14 cellular contexts compared by ENCODE assay signal in the genomic region with DNA sequence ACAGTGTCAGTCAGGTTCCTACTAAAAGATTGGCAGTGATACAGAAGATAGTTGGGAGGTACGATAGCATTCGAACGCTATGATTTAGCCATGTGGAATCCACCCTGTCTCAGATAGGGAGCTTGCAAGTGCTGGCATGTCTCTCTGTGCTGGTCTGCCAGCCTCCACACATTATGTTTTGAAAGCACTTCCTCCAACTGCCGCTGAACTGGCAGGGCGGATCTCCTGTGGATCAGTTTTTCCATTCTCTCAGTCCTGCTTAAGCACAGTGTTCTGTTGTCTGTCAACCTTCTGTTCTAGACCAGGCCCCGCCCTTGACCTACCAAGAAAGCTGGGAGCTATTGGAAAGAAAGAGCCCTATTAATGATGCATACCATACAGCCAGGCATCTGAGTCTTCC.
DNase-seq lines count a peak whose midpoint lies in the region; FAIRE-seq and TF ChIP-seq lines count a peak whose summit lies in the region.
"Had no signal": no experiment of that assay in that cellular context is flagged by ENCODE, and none has a peak within 500 bp of the region (broad histone marks: within the 10 kb centered on the region; RNA-seq: fewer than 3 reads in every experiment).

No MANE protein-coding gene starts in this region.

- H3K18ac ChIP-seq in mesenchymal stem cell (ENCODE audit: low read depth in 1 of 2, low read length in 2 of 2), result no peak overlapping the region

- no peak overlapping the region for H4K91ac ChIP-seq in mesenchymal stem cell (ENCODE audit: low read length)

- H3K9me3 ChIP-seq in esophagus squamous epithelium (no peaks in the 10 kb centered on the region), mesenchymal stem cell (ENCODE audit: control insufficient read depth, low read length) (no peaks in the 10 kb centered on the region)
- no peaks in the 10 kb centered on the region for H3K9me3 ChIP-seq in effector memory CD4-positive, alpha-beta T cell (ENCODE audit: control insufficient read depth, low read length)

- no peak overlapping the region for H2BK5ac ChIP-seq in mesenchymal stem cell (ENCODE audit: low read depth, low read length, poor library complexity, severe bottlenecking)

- H3K14ac ChIP-seq in mesenchymal stem cell (ENCODE audit: low read length in 2 of 2), result no peak overlapping the region

- H3K4me2 ChIP-seq in mesenchymal stem cell (ENCODE audit: low read length, poor library complexity, severe bottlenecking), result no peak overlapping the region

- H3K23ac ChIP-seq in mesenchymal stem cell (ENCODE audit: low read length in 2 of 2), result no peak overlapping the region

- H2BK12ac ChIP-seq in mesenchymal stem cell (ENCODE audit: low read length in 2 of 2), result no peak overlapping the region

- TF ChIP-seq CTCF in RWPE1 (conservative IDR thresholded peaks at IDR 0.05; ENCODE audit: low read depth) (0 out of 2 replicates have a peak, but pooled peaks have one; percentile 12), esophagus squamous epithelium (IDR thresholded peaks at IDR 0.05) (peak in 3 of 6 experiments; percentile 39 to 59 (median 44))

- H3K9ac ChIP-seq in mesenchymal stem cell (ENCODE audit: low read length), result no peak overlapping the region

- no peak overlapping the region for H2BK120ac ChIP-seq in mesenchymal stem cell (ENCODE audit: low read depth, low read length)

- no peaks in the 10 kb centered on the region for H3K27me3 ChIP-seq in esophagus squamous epithelium
- H3K27me3 ChIP-seq in mesenchymal stem cell (ENCODE audit: control insufficient read depth in 1 of 2, insufficient read depth in 1 of 2, low read length in 2 of 2), result no peaks in the 10 kb centered on the region
- no peaks in the 10 kb centered on the region for H3K27me3 ChIP-seq in effector memory CD4-positive, alpha-beta T cell (replicated peaks; ENCODE audit: control insufficient read depth, insufficient read depth, low read length, poor library complexity, severe bottlenecking)

- H3K4me1 ChIP-seq in esophagus squamous epithelium, result peaks cover 0 to 24% (median 11%) of the 10 kb centered on the region in 3 donors
- no peaks in the 10 kb centered on the region for H3K4me1 ChIP-seq in mesenchymal stem cell (ENCODE audit: control insufficient read depth, insufficient read depth, low read depth, low read length)
- H3K4me1 ChIP-seq in effector memory CD4-positive, alpha-beta T cell (ENCODE audit: control insufficient read depth, insufficient read depth, low read length, poor library complexity, severe bottlenecking), result no peaks in the 10 kb centered on the region

- H3K79me1 ChIP-seq in mesenchymal stem cell (replicated peaks; ENCODE audit: low read length, poor library complexity, severe bottlenecking), result no peaks in the 10 kb centered on the region

- DNase-seq in DMS 273 (lab: John Stamatoyannopoulos, UW; ENCODE audit: unreplicated experiment), result peak; percentile 72
- peak; percentile 94 for DNase-seq in RWPE1 (ENCODE audit: low spot score)
- DNase-seq in esophagus squamous epithelium (lab: John Stamatoyannopoulos, UW), result no peak
- peak; percentile 26 for DNase-seq in mesenchymal stem cell
- no peak for DNase-seq in effector memory CD4-positive, alpha-beta T cell
- no peak for DNase-seq in AML-193 (lab: John Stamatoyannopoulos, UW)
- no peak for DNase-seq in GM19239 (ENCODE audit: insufficient read length, low spot score)
- DNase-seq in kidney tubule cell (ENCODE audit: low spot score), result no peak
- DNase-seq: activated CD4-positive, alpha-beta memory T cell treated with anti-CD3 and anti-CD28 coated beads for 36 hours; DMS79; Karpas-422; PC-3; stimulated activated naive CD4-positive, alpha-beta T cell treated with Interleukin-2 at 50 U/mL for 16 hours; T-helper 2 cell had no signal

- H3K27ac ChIP-seq in RWPE1 (peak overlapping the region; percentile 76), esophagus squamous epithelium (peak overlapping the region; percentile 40 to 78 (median 76)), mesenchymal stem cell (ENCODE audit: low read length, poor library complexity, severe bottlenecking) (no peak overlapping the region)
- no peak overlapping the region for H3K27ac ChIP-seq in effector memory CD4-positive, alpha-beta T cell (ENCODE audit: insufficient read depth, low read length, poor library complexity, severe bottlenecking)

- no peaks in the 10 kb centered on the region for H3K36me3 ChIP-seq in esophagus squamous epithelium
- H3K36me3 ChIP-seq in mesenchymal stem cell (ENCODE audit: control insufficient read depth in 1 of 2, insufficient read depth in 2 of 2, low read depth in 1 of 2, low read length in 2 of 2), result no peaks in the 10 kb centered on the region
- no peaks in the 10 kb centered on the region for H3K36me3 ChIP-seq in effector memory CD4-positive, alpha-beta T cell (ENCODE audit: control insufficient read depth, insufficient read depth, low read length)

- WGBS in esophagus squamous epithelium, 2 donors, result 41 to 54% methylated on average over 5 of the region's 6 CpGs
- 88% methylated on average over 6 of the region's 6 CpGs for WGBS in mesenchymal stem cell

- H3K4me3 ChIP-seq in esophagus squamous epithelium (no peak overlapping the region), mesenchymal stem cell (ENCODE audit: insufficient read depth in 1 of 2, low read depth in 1 of 2, low read length in 2 of 2) (no peak overlapping the region)
- H3K4me3 ChIP-seq in effector memory CD4-positive, alpha-beta T cell (ENCODE audit: insufficient read depth, low read depth, low read length, poor library complexity, severe bottlenecking), result no peak overlapping the region

- no peak overlapping the region for H2AFZ ChIP-seq in mesenchymal stem cell (ENCODE audit: low read depth, low read length)

- H4K8ac ChIP-seq in mesenchymal stem cell (ENCODE audit: low read length), result no peak overlapping the region

- POLR2A ChIA-PET in RWPE1 (lab: Yijun Ruan, JAX; ENCODE audit: low non-redundant PET), result no interaction called here

- peak overlapping the region in 1 of 2 experiments; percentile 9 for H3K4ac ChIP-seq in mesenchymal stem cell (ENCODE audit: low read depth in 1 of 2, low read length in 2 of 2)

- intact Hi-C loops in esophagus squamous epithelium (cut with DNase I), result no loop called here

- H2AK5ac ChIP-seq in mesenchymal stem cell (ENCODE audit: low read length, severe bottlenecking), result no peak overlapping the region

- no peak for FAIRE-seq in GM19239 (lab: Jason Lieb, UNC)

- CTCF ChIA-PET in RWPE1 (lab: Yijun Ruan, JAX), result interaction anchor here (0.5 to 1.5 kb wide), 9 partner anchors 29 to 1402 kb away, joined by 3 to 6 read pairs (median 3); no protein-coding TSS in a partner anchor

- H2BK15ac ChIP-seq in mesenchymal stem cell (ENCODE audit: low read depth, poor library complexity, severe bottlenecking), result no peak overlapping the region

- TF ChIP-seq POLR2A in esophagus squamous epithelium (IDR thresholded peaks at IDR 0.05), result no peak

Comparison
In these comparisons a context has a peak if more than half of its experiments do, and no peak if none do; other contexts are left out.
1. DNase-seq: peak in DMS 273 (single experiment), RWPE1 (single experiment) and mesenchymal stem cell (single experiment); none in esophagus squamous epithelium (single experiment), effector memory CD4-positive, alpha-beta T cell (0 of 3), AML-193 (0 of 2), GM19239 (single experiment) and kidney tubule cell (single experiment).
2. H3K27ac ChIP-seq: peak in RWPE1 (single experiment) and esophagus squamous epithelium (4 of 4); none in mesenchymal stem cell (single experiment) and effector memory CD4-positive, alpha-beta T cell (single experiment).